ENCODE assay signal across 1 cellular context in genomic region chr10:11699546-11700097, GRCh38.
A peak's percentile ranks its signal among the peaks of the same experiment; 100 is the strongest.
TF ChIP-seq lines count a peak whose summit lies in the region.

No MANE protein-coding gene starts in this region.

TF ChIP-seq in HepG2, 621 proteins besides CTCF, POLR2A, EP300 and RAD21 (continued from another document and continues in another):
- TF ChIP-seq TIGD3 (CRISPR knock-in tag; IDR thresholded peaks at IDR 0.05; ENCODE audit: borderline replicate concordance) = peak; percentile 55; the same call in 1 of the 2 replicates
- no peak for TF ChIP-seq ZNF367 (CRISPR knock-in tag; IDR thresholded peaks at IDR 0.05; ENCODE audit: borderline replicate concordance)
- TF ChIP-seq REXO4 (CRISPR knock-in tag; IDR thresholded peaks at IDR 0.05; ENCODE audit: borderline replicate concordance) = no peak
- no peak; the same call in 1 of the 2 replicates for TF ChIP-seq WIZ (CRISPR knock-in tag; IDR thresholded peaks at IDR 0.05)
- peak; percentile 70; the same call in 1 of the 2 replicates for TF ChIP-seq DPF2 (CRISPR knock-in tag; IDR thresholded peaks at IDR 0.05; ENCODE audit: borderline replicate concordance, low read depth)
- no peak for TF ChIP-seq NFRKB (IDR thresholded peaks at IDR 0.05)
- TF ChIP-seq KLF9 (CRISPR knock-in tag; IDR thresholded peaks at IDR 0.05; ENCODE audit: low read depth) = no peak; the same call in 1 of the 2 replicates
- TF ChIP-seq ZFP90 (CRISPR knock-in tag; IDR thresholded peaks at IDR 0.05; ENCODE audit: borderline replicate concordance) = peak; percentile 28; the same call in 1 of the 2 replicates
- TF ChIP-seq ZNF460 (CRISPR knock-in tag; IDR thresholded peaks at IDR 0.05; ENCODE audit: borderline replicate concordance) = peak; percentile 92; the same call in 1 of the 2 replicates
- peak; percentile 42 for TF ChIP-seq ZNF407 (CRISPR knock-in tag; IDR thresholded peaks at IDR 0.05; ENCODE audit: not compliant biosample characterization)
- TF ChIP-seq FOXC1 (CRISPR knock-in tag; IDR thresholded peaks at IDR 0.05; ENCODE audit: borderline replicate concordance) = peak; percentile 58; the same call in 1 of the 2 replicates
- TF ChIP-seq PRDM4 (CRISPR knock-in tag; IDR thresholded peaks at IDR 0.05; ENCODE audit: borderline replicate concordance) = no peak
- TF ChIP-seq MIER2 (CRISPR knock-in tag; IDR thresholded peaks at IDR 0.05) = no peak; the same call in 1 of the 2 replicates
- peak; percentile 87 for TF ChIP-seq ZNF687 (CRISPR knock-in tag; IDR thresholded peaks at IDR 0.05)
- TF ChIP-seq E2F1 (CRISPR knock-in tag; IDR thresholded peaks at IDR 0.05) = no peak
- TF ChIP-seq ZFY (CRISPR knock-in tag; IDR thresholded peaks at IDR 0.05) = no peak
- peak; percentile 79 for TF ChIP-seq SOX13 (IDR thresholded peaks at IDR 0.05)
- peak in 1 of 2 experiments; percentile 91; a peak in 2 of 4 replicates for TF ChIP-seq SOX13 (CRISPR knock-in tag; conservative IDR thresholded peaks at IDR 0.05 in 1 of 2, IDR thresholded peaks at IDR 0.05 in 1 of 2)
- TF ChIP-seq ZNF326 (CRISPR knock-in tag; IDR thresholded peaks at IDR 0.05; ENCODE audit: borderline replicate concordance) = no peak
- peak; percentile 74; the same call in 1 of the 2 replicates for TF ChIP-seq ZNF644 (CRISPR knock-in tag; IDR thresholded peaks at IDR 0.05; ENCODE audit: low read depth)
- 0 out of 2 replicates have a peak, but pooled peaks have one; percentile 48 for TF ChIP-seq ZNF646 (CRISPR knock-in tag; IDR thresholded peaks at IDR 0.05)
- TF ChIP-seq ZNF615 (CRISPR knock-in tag; IDR thresholded peaks at IDR 0.05; ENCODE audit: borderline replicate concordance) = 0 out of 2 replicates have a peak, but pooled peaks have one; percentile 78
- TF ChIP-seq TEAD2 (CRISPR knock-in tag; IDR thresholded peaks at IDR 0.05) = no peak
- TF ChIP-seq NR2C2 (CRISPR knock-in tag; IDR thresholded peaks at IDR 0.05; ENCODE audit: borderline replicate concordance) = peak; percentile 81; the same call in 1 of the 2 replicates
